ENCODE assay signal across 31 cellular contexts in the genomic region with DNA sequence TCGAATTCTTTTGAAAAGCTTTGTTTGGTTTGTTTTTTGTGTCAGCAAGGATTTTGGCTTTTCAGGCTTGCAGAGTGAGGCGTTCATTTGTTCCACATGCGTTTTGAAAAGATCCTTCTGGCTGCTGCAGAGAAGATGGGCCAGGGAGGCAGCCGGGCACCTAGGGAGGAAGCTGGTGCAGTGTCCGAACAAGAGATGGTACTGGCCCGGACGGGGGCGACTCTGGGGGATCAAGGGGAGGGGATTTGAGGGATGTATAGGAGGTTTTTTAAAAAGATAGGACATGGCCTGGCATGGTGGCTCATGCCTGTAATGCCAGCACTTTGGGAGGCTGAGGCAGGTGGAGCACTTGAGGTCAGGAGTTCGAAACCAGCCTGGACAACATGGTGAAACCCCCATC. TPM values are rescaled to one million over a fixed set of nuclear protein-coding genes. Genes with fewer than 3 reads are reported as not detected.
DNase-seq lines count a peak whose midpoint lies in the region; ATAC-seq and TF ChIP-seq lines count a peak whose summit lies in the region.
"Had no signal": no experiment of that assay in that cellular context is flagged by ENCODE, and none has a peak within 500 bp of the region (broad histone marks: within the 10 kb centered on the region; RNA-seq: fewer than 3 reads in every experiment).

No MANE protein-coding gene starts in this region.

- H3K9me3 Mint-ChIP-seq in GM23338 (no peaks in the 10 kb centered on the region; the same call in 1 of the 3 replicates), neural progenitor cell (no peaks in the 10 kb centered on the region)
- H3K9me3 Mint-ChIP-seq: CD4-positive, alpha-beta memory T cell; CD4-positive, alpha-beta T cell; CD8-positive, alpha-beta memory T cell; CD8-positive, alpha-beta T cell had no signal

- no peaks in the 10 kb centered on the region for H4K20me1 ChIP-seq in GM23338 (replicated peaks; ENCODE audit: insufficient read depth)
- H4K20me1 ChIP-seq in neural progenitor cell (ENCODE audit: low read depth), result no peaks in the 10 kb centered on the region
- no peaks in the 10 kb centered on the region for H4K20me1 ChIP-seq in osteoblast (ENCODE audit: insufficient read depth, low read length)
- H4K20me1 ChIP-seq: BLaER1 had no signal

- peaks cover 3% of the 10 kb centered on the region; the same call in 1 of the 3 replicates for H3K4me1 Mint-ChIP-seq in GM23338
- no peaks in the 10 kb centered on the region for H3K4me1 Mint-ChIP-seq in neural progenitor cell
- H3K4me1 Mint-ChIP-seq: B cell; CD14-positive monocyte; CD4-positive, alpha-beta memory T cell; CD4-positive, CD25-positive, alpha-beta regulatory T cell; CD8-positive, alpha-beta memory T cell had no signal

- H3K36me3 ChIP-seq in GM23338 (ENCODE audit: insufficient read depth) (no peaks in the 10 kb centered on the region), neural progenitor cell (no peaks in the 10 kb centered on the region), osteoblast (ENCODE audit: insufficient read depth, low read length) (no peaks in the 10 kb centered on the region)
- H3K36me3 ChIP-seq: BE2C; BLaER1; BLaER1 treated with 17β-estradiol and CSF1 and Interleukin-3, amounts not matched to agents 10 nM and 100 nM had no signal

- no peaks in the 10 kb centered on the region for H3K9me2 ChIP-seq in GM23338 (ENCODE audit: insufficient read depth)

- H3K4me2 ChIP-seq in GM23338 (no peak overlapping the region), neural progenitor cell (peak overlapping the region; percentile 21), osteoblast (ENCODE audit: insufficient read depth, low read length) (no peak overlapping the region)
- H3K4me2 ChIP-seq: A549; BLaER1; BLaER1 treated with 17β-estradiol and CSF1 and Interleukin-3, amounts not matched to agents 10 nM and 100 nM had no signal

- H3K4me3 ChIP-seq in GM23338, result no peak overlapping the region
- H3K4me3 ChIP-seq in neural progenitor cell, result no peak overlapping the region
- H3K4me3 ChIP-seq in osteoblast (ENCODE audit: insufficient read depth, low read length), result no peak overlapping the region
- H3K4me3 ChIP-seq: A549; BLaER1; BLaER1 treated with 17β-estradiol and CSF1 and Interleukin-3, amounts not matched to agents 10 nM and 100 nM had no signal

- H2AFZ ChIP-seq in GM23338, result no peak overlapping the region
- H2AFZ ChIP-seq in neural progenitor cell (replicated peaks), result peak overlapping the region; percentile 37
- H2AFZ ChIP-seq in osteoblast (ENCODE audit: low read length), result no peak overlapping the region

- H3K36me3 Mint-ChIP-seq in GM23338 (ENCODE audit: low read depth) (no peaks in the 10 kb centered on the region), neural progenitor cell (no peaks in the 10 kb centered on the region)
- H3K36me3 Mint-ChIP-seq: CD14-positive monocyte; CD4-positive, alpha-beta memory T cell; CD4-positive, CD25-positive, alpha-beta regulatory T cell; CD8-positive, alpha-beta memory T cell; CD8-positive, alpha-beta T cell had no signal

- no peaks in the 10 kb centered on the region for H3K9me3 ChIP-seq in neural progenitor cell (ENCODE audit: low read depth)
- no peaks in the 10 kb centered on the region for H3K9me3 ChIP-seq in osteoblast (ENCODE audit: low read depth, low read length)
- H3K9me3 ChIP-seq: A549; BE2C; BLaER1; BLaER1 treated with 17β-estradiol and CSF1 and Interleukin-3, amounts not matched to agents 10 nM and 100 nM; Caco-2 had no signal

- TF ChIP-seq CTCF in GM23338 (conservative IDR thresholded peaks at IDR 0.05; ENCODE audit: low read depth in 2 of 2) (no peak), neural progenitor cell (IDR thresholded peaks at IDR 0.05) (no peak), osteoblast (IDR thresholded peaks at IDR 0.05; ENCODE audit: extremely low read depth, low read depth, low read length) (no peak)

- H3K4me1 ChIP-seq in GM23338 (ENCODE audit: insufficient read depth) (no peaks in the 10 kb centered on the region), neural progenitor cell (peaks cover 9% of the 10 kb centered on the region), osteoblast (ENCODE audit: insufficient read depth, low read length) (no peaks in the 10 kb centered on the region)
- H3K4me1 ChIP-seq: A549, BE2C, Caco-2 had no signal

- H3K4me3 Mint-ChIP-seq in GM23338 (no peak overlapping the region), neural progenitor cell (no peak overlapping the region)
- H3K4me3 Mint-ChIP-seq: B cell; CD14-positive monocyte; CD4-positive, alpha-beta memory T cell; CD4-positive, alpha-beta T cell; CD8-positive, alpha-beta memory T cell; CD8-positive, alpha-beta T cell had no signal

- H3K27me3 ChIP-seq in GM23338 (ENCODE audit: insufficient read depth), result no peaks in the 10 kb centered on the region
- no peaks in the 10 kb centered on the region for H3K27me3 ChIP-seq in neural progenitor cell
- peaks cover 36% of the 10 kb centered on the region for H3K27me3 ChIP-seq in osteoblast (ENCODE audit: insufficient read depth, low read length)
- H3K27me3 ChIP-seq: BE2C; BLaER1; BLaER1 treated with 17β-estradiol and CSF1 and Interleukin-3, amounts not matched to agents 10 nM and 100 nM had no signal

- DNase-seq in GM23338 (ENCODE audit: low spot score) (no peak), neural progenitor cell (ENCODE audit: low spot score) (peak; percentile 29), inferior parietal cortex (ENCODE audit: extremely low spot score) (no peak), osteoblast (ENCODE audit: insufficient read length, low spot score, missing footprints) (no peak)
- DNase-seq: 8988T; ACHN; AML-193; BE2C; C1 segment of cervical spinal cord; Caco-2; Calu3; CD4-positive, alpha-beta memory T cell; CD4-positive, alpha-beta T cell; CD4-positive, CD25-positive, alpha-beta regulatory T cell; CD8-positive, alpha-beta memory T cell; CD8-positive, alpha-beta T cell; COR-L47; DMS 273 treated with DMSO at 0.1 percent for 48 hours; DMS153; DMS53; DMS79; DMS79 treated with DMSO at 0.1 percent for 48 hours; DND-41; EL had no signal

- ATAC-seq in GM23338, result no peak
- ATAC-seq: A549; CD8-positive, alpha-beta T cell had no signal

- no peaks in the 10 kb centered on the region for H3F3A ChIP-seq in GM23338 (replicated peaks; ENCODE audit: low read depth)
- H3F3A ChIP-seq in neural progenitor cell (ENCODE audit: low read depth), result peaks cover 8% of the 10 kb centered on the region

- no peak overlapping the region for H3K27ac ChIP-seq in GM23338 (ENCODE audit: low read depth)
- H3K27ac ChIP-seq in neural progenitor cell, result peak overlapping the region; percentile 68
- H3K27ac ChIP-seq in osteoblast (ENCODE audit: low read depth, low read length), result no peak overlapping the region
- H3K27ac ChIP-seq: 22Rv1; A549; BLaER1; BLaER1 treated with 17β-estradiol and CSF1 and Interleukin-3, amounts not matched to agents 10 nM and 100 nM; C4-2B had no signal

- H3K27me3 Mint-ChIP-seq in GM23338 (ENCODE audit: insufficient read depth, low read depth, poor library complexity) (peaks cover 11% of the 10 kb centered on the region), neural progenitor cell (ENCODE audit: insufficient read depth, low read depth) (peaks cover 3% of the 10 kb centered on the region)

- no peak overlapping the region for H3K9ac ChIP-seq in neural progenitor cell
- H3K9ac ChIP-seq: BLaER1; BLaER1 treated with 17β-estradiol and CSF1 and Interleukin-3, amounts not matched to agents 10 nM and 100 nM had no signal

- 0 out of 2 replicates have a peak overlapping the region, but pooled peaks have one; percentile 24 for H3K27ac Mint-ChIP-seq in GM23338
- H3K27ac Mint-ChIP-seq in neural progenitor cell, result peak overlapping the region; percentile 62
- H3K27ac Mint-ChIP-seq: B cell; CD14-positive monocyte; CD4-positive, alpha-beta memory T cell; CD4-positive, alpha-beta T cell; CD4-positive, CD25-positive, alpha-beta regulatory T cell; CD8-positive, alpha-beta memory T cell; CD8-positive, alpha-beta T cell had no signal

- no peaks in the 10 kb centered on the region for H3K79me2 ChIP-seq in GM23338 (replicated peaks; ENCODE audit: insufficient read depth)
- H3K79me2 ChIP-seq in neural progenitor cell (ENCODE audit: low read depth), result no peaks in the 10 kb centered on the region
- no peaks in the 10 kb centered on the region for H3K79me2 ChIP-seq in osteoblast (ENCODE audit: insufficient read depth, low read length)

TF ChIP-seq in GM23338, 12 proteins besides CTCF, POLR2A, EP300 and RAD21 (continues in another document):
- no peak for TF ChIP-seq ZNF331 (CRISPR knock-in tag; IDR thresholded peaks at IDR 0.05; ENCODE audit: low read depth)
- TF ChIP-seq CREB1 (CRISPR knock-in tag; IDR thresholded peaks at IDR 0.05; ENCODE audit: low read depth), result no peak

RNA-seq across cellular contexts. Expression of a gene that starts 55.3 kb away (rescaled TPM):
- total RNA-seq in GM23338 (2014; rRNA removed; shearing (Covaris generic)), result 34.9 and 46.1 TPM in 2 replicates
- 46.8 and 52.2 TPM in 2 replicates for polyA plus RNA-seq in GM23338 (2016; fragmentation: Nextera tagmentation; extraction: Ambion mirVana)
- 21.7 and 74.5 TPM in 2 replicates for total RNA-seq in neural progenitor cell (ENCODE audit: low replicate concordance)
- 17.4 and 18.1 TPM in 2 replicates for total RNA-seq in osteoblast
